ENCODE assay signal across 7 cellular contexts in the genomic region with DNA sequence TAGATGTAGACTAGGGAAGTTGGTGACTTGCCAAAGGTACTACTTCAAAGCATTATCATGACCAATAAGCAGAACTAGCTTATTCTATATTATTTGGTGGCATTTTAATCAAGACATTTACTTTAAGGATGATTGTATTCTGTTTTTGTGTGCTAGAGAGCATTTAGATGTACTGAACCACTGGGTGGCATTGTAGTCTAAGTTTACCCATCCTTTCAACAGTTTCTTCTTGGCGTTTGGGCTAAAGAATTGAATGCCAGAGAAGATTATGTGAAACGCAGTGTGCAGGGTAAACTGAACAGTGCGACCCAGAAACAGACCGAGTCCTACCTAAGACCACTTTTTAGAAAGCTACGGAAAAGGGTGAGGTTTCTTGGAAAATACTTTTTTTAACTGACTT. TPM values are rescaled to one million over a fixed set of nuclear protein-coding genes. Genes with fewer than 3 reads are reported as not detected.
DNase-seq lines count a peak whose midpoint lies in the region; ATAC-seq and TF ChIP-seq lines count a peak whose summit lies in the region.

No MANE protein-coding gene starts in this region.

- H3K27ac Mint-ChIP-seq in GM23338: no peak overlapping the region
- no peak overlapping the region for H3K27ac Mint-ChIP-seq in activated CD8-positive, alpha-beta T cell treated with anti-CD3 and anti-CD28 coated beads, Interleukin-2, amount 10 ng/mL, durations not matched to agents 7 days and 5 days

- DNase-seq in GM23338 (ENCODE audit: low spot score) (peak; percentile 50), RPMI7951 (ENCODE audit: low read depth) (peak; percentile 59), smooth muscle cell (lab: John Stamatoyannopoulos, UW; ENCODE audit: unreplicated experiment) (no peak), DMS153 (lab: John Stamatoyannopoulos, UW) (no peak)
- no peak for DNase-seq in activated CD8-positive, alpha-beta T cell treated with anti-CD3 and anti-CD28 coated beads, Interleukin-2, amount 10 ng/mL, durations not matched to agents 7 days and 5 days

- TF ChIP-seq EP300 in gastroesophageal sphincter (IDR thresholded peaks at IDR 0.05): no peak

- no peaks in the 10 kb centered on the region for H4K20me1 ChIP-seq in GM23338 (replicated peaks; ENCODE audit: insufficient read depth)
- H4K20me1 ChIP-seq in smooth muscle cell (ENCODE audit: low read depth): no peaks in the 10 kb centered on the region

- H3K36me3 Mint-ChIP-seq in GM23338 (ENCODE audit: low read depth): peaks cover 23% of the 10 kb centered on the region; the same call in 2 of the 3 replicates
- H3K36me3 Mint-ChIP-seq in activated CD8-positive, alpha-beta T cell treated with anti-CD3 and anti-CD28 coated beads, Interleukin-2, amount 10 ng/mL, durations not matched to agents 7 days and 5 days (ENCODE audit: low read depth): peaks cover 48% of the 10 kb centered on the region

- no peaks in the 10 kb centered on the region for H3F3A ChIP-seq in GM23338 (replicated peaks; ENCODE audit: low read depth)
- no peaks in the 10 kb centered on the region for H3F3A ChIP-seq in smooth muscle cell (ENCODE audit: low read depth)

- H3K27me3 Mint-ChIP-seq in GM23338 (ENCODE audit: insufficient read depth, low read depth, poor library complexity): no peaks in the 10 kb centered on the region
- H3K27me3 Mint-ChIP-seq in activated CD8-positive, alpha-beta T cell treated with anti-CD3 and anti-CD28 coated beads, Interleukin-2, amount 10 ng/mL, durations not matched to agents 7 days and 5 days (ENCODE audit: low read depth): no peaks in the 10 kb centered on the region

- no peak overlapping the region for H3K4me3 ChIP-seq in GM23338
- H3K4me3 ChIP-seq in gastroesophageal sphincter: no peak overlapping the region
- H3K4me3 ChIP-seq in smooth muscle cell: no peak overlapping the region

- H2AFZ ChIP-seq in GM23338 (no peak overlapping the region), smooth muscle cell (ENCODE audit: low read depth) (no peak overlapping the region)

- H3K9me2 ChIP-seq in GM23338 (ENCODE audit: insufficient read depth): no peaks in the 10 kb centered on the region

- H3K27me3 ChIP-seq in GM23338 (ENCODE audit: insufficient read depth): no peaks in the 10 kb centered on the region
- H3K27me3 ChIP-seq in gastroesophageal sphincter: no peaks in the 10 kb centered on the region
- no peaks in the 10 kb centered on the region for H3K27me3 ChIP-seq in smooth muscle cell (ENCODE audit: low read depth)

- TF ChIP-seq POLR2A in gastroesophageal sphincter (IDR thresholded peaks at IDR 0.05): no peak

- H3K4me2 ChIP-seq in GM23338: no peak overlapping the region
- no peak overlapping the region for H3K4me2 ChIP-seq in smooth muscle cell

- POLR2A ChIA-PET in activated CD8-positive, alpha-beta T cell treated with anti-CD3 and anti-CD28 coated beads, Interleukin-2, amount 10 ng/mL, durations not matched to agents 7 days and 5 days (lab: Charles Lee): interaction anchor here (1.3 kb wide), 1 partner anchor 572 kb away, joined by 4 read pairs; no protein-coding TSS in a partner anchor

- H3K27ac ChIP-seq in GM23338 (ENCODE audit: low read depth) (no peak overlapping the region), gastroesophageal sphincter (no peak overlapping the region), smooth muscle cell (ENCODE audit: low read depth) (no peak overlapping the region)

- H3K36me3 ChIP-seq in GM23338 (ENCODE audit: insufficient read depth) (no peaks in the 10 kb centered on the region; the same call in 1 of the 2 replicates), gastroesophageal sphincter (peaks cover 7 to 83% of the 10 kb centered on the region in 2 donors), smooth muscle cell (ENCODE audit: low read depth) (peaks cover 13% of the 10 kb centered on the region)

- no peaks in the 10 kb centered on the region for H3K79me2 ChIP-seq in GM23338 (replicated peaks; ENCODE audit: insufficient read depth)
- no peaks in the 10 kb centered on the region for H3K79me2 ChIP-seq in smooth muscle cell (ENCODE audit: low read depth)

- H3K9me3 Mint-ChIP-seq in GM23338: no peaks in the 10 kb centered on the region
- no peaks in the 10 kb centered on the region for H3K9me3 Mint-ChIP-seq in activated CD8-positive, alpha-beta T cell treated with anti-CD3 and anti-CD28 coated beads, Interleukin-2, amount 10 ng/mL, durations not matched to agents 7 days and 5 days (ENCODE audit: insufficient read depth)

- no peak; the same call in 2 of the 3 replicates for ATAC-seq in GM23338
- no peak for ATAC-seq in gastroesophageal sphincter
- ATAC-seq in HG03457 (IDR thresholded peaks at IDR 0.05; ENCODE audit: unreplicated experiment): no peak
- ATAC-seq in activated CD8-positive, alpha-beta T cell treated with anti-CD3 and anti-CD28 coated beads, Interleukin-2, amount 10 ng/mL, durations not matched to agents 7 days and 5 days: no peak

- WGBS in gastroesophageal sphincter (ENCODE audit: low coverage in 1 of 2), 2 donors: 17 to 27% methylated on average over 5 of the region's 5 CpGs
- 67% methylated on average over 5 of the region's 5 CpGs for WGBS in smooth muscle cell (ENCODE audit: low lambda C conversion rate)

- H3K9ac ChIP-seq in smooth muscle cell (ENCODE audit: low read depth): no peak overlapping the region

- no peak overlapping the region for H3K4me3 Mint-ChIP-seq in GM23338
- H3K4me3 Mint-ChIP-seq in activated CD8-positive, alpha-beta T cell treated with anti-CD3 and anti-CD28 coated beads, Interleukin-2, amount 10 ng/mL, durations not matched to agents 7 days and 5 days: no peak overlapping the region

- TF ChIP-seq CTCF in GM23338 (conservative IDR thresholded peaks at IDR 0.05; ENCODE audit: low read depth in 2 of 2) (peak; percentile 59 to 60), gastroesophageal sphincter (IDR thresholded peaks at IDR 0.05) (peak; percentile 20 to 65 (median 56)), smooth muscle cell (IDR thresholded peaks at IDR 0.05; ENCODE audit: borderline replicate concordance, insufficient read depth, poor library complexity, severe bottlenecking) (peak; percentile 27)

- CTCF ChIA-PET in activated CD8-positive, alpha-beta T cell treated with anti-CD3 and anti-CD28 coated beads, Interleukin-2, amount 10 ng/mL, durations not matched to agents 7 days and 5 days (lab: Charles Lee): interaction anchor here (1.2 to 1.7 kb wide), 2 partner anchors 14 to 163 kb away, joined by 5 to 9 read pairs; no protein-coding TSS in a partner anchor

- H3K4me1 Mint-ChIP-seq in GM23338: peaks cover 28% of the 10 kb centered on the region
- no peaks in the 10 kb centered on the region for H3K4me1 Mint-ChIP-seq in activated CD8-positive, alpha-beta T cell treated with anti-CD3 and anti-CD28 coated beads, Interleukin-2, amount 10 ng/mL, durations not matched to agents 7 days and 5 days (ENCODE audit: low read depth)

- H3K9me3 ChIP-seq in gastroesophageal sphincter: no peaks in the 10 kb centered on the region
- H3K9me3 ChIP-seq in smooth muscle cell (replicated peaks; ENCODE audit: low read depth): no peaks in the 10 kb centered on the region

- H3K4me1 ChIP-seq in GM23338 (ENCODE audit: insufficient read depth) (peaks cover 21% of the 10 kb centered on the region), gastroesophageal sphincter (peaks cover 0 to 30% (median 10%) of the 10 kb centered on the region in 3 donors), smooth muscle cell (ENCODE audit: low read depth) (peaks cover 18% of the 10 kb centered on the region)

TF ChIP-seq in GM23338, 12 proteins besides CTCF, POLR2A, EP300 and RAD21:
- TF ChIP-seq JUNB (IDR thresholded peaks at IDR 0.05; ENCODE audit: unreplicated experiment): no peak
- no peak for TF ChIP-seq ZNF331 (CRISPR knock-in tag; IDR thresholded peaks at IDR 0.05; ENCODE audit: low read depth)
- TF ChIP-seq EZH2phosphoT487 (IDR thresholded peaks at IDR 0.05; ENCODE audit: unreplicated experiment): no peak
- TF ChIP-seq POLR2AphosphoS5 (IDR thresholded peaks at IDR 0.05; ENCODE audit: low read depth): no peak
- TF ChIP-seq, protein P1, sequence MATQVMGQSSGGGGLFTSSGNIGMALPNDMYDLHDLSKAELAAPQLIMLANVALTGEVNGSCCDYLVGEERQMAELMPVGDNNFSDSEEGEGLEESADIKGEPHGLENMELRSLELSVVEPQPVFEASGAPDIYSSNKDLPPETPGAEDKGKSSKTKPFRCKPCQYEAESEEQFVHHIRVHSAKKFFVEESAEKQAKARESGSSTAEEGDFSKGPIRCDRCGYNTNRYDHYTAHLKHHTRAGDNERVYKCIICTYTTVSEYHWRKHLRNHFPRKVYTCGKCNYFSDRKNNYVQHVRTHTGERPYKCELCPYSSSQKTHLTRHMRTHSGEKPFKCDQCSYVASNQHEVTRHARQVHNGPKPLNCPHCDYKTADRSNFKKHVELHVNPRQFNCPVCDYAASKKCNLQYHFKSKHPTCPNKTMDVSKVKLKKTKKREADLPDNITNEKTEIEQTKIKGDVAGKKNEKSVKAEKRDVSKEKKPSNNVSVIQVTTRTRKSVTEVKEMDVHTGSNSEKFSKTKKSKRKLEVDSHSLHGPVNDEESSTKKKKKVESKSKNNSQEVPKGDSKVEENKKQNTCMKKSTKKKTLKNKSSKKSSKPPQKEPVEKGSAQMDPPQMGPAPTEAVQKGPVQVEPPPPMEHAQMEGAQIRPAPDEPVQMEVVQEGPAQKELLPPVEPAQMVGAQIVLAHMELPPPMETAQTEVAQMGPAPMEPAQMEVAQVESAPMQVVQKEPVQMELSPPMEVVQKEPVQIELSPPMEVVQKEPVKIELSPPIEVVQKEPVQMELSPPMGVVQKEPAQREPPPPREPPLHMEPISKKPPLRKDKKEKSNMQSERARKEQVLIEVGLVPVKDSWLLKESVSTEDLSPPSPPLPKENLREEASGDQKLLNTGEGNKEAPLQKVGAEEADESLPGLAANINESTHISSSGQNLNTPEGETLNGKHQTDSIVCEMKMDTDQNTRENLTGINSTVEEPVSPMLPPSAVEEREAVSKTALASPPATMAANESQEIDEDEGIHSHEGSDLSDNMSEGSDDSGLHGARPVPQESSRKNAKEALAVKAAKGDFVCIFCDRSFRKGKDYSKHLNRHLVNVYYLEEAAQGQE (IDR thresholded peaks at IDR 0.05; ENCODE audit: unreplicated experiment): no peak

RNA-seq across cellular contexts. Expression of gene PRPF18, which starts 26.8 kb away (rescaled TPM):
- 13.5 and 17.2 TPM in 2 replicates for total RNA-seq in GM23338 (2014; rRNA removed; shearing (Covaris generic))
- polyA plus RNA-seq in GM23338 (2016; fragmentation: Nextera tagmentation; extraction: Ambion mirVana): 12.4 and 15.1 TPM in 2 replicates
- total RNA-seq in RPMI7951 (2014; rRNA removed; shearing (Covaris generic)): 47.2 and 51.8 TPM in 2 replicates
- 10 to 100 TPM; 22.8 to 32.8 (median 24.0) TPM for total RNA-seq in gastroesophageal sphincter
- total RNA-seq in smooth muscle cell: 31.1 and 36.9 TPM in 2 replicates
- 21.6 and 22.4 TPM in 2 replicates for polyA plus RNA-seq in smooth muscle cell
- total RNA-seq in activated CD8-positive, alpha-beta T cell treated with anti-CD3 and anti-CD28 coated beads, Interleukin-2, amount 10 ng/mL, durations not matched to agents 7 days and 5 days: 10 to 100 TPM; 22.9 to 23.9 TPM

Comparison
In these comparisons a context has a peak if more than half of its experiments do, and no peak if none do; other contexts are left out.
1. DNase-seq: peak in GM23338 (single experiment) and RPMI7951 (single experiment); none in smooth muscle cell (single experiment), DMS153 (single experiment) and activated CD8-positive, alpha-beta T cell treated with anti-CD3 and anti-CD28 coated beads, Interleukin-2, amount 10 ng/mL, durations not matched to agents 7 days and 5 days (single experiment).
2. Peak in every context shown above with its lines, with median percentiles within 50 percentile points of each other: CTCF ChIP-seq.